1 cellular context compared by ENCODE assay signal in genomic region chr22:22125579-22126468, GRCh38.
TF ChIP-seq lines count a peak whose summit lies in the region.

No MANE protein-coding gene starts in this region.

TF ChIP-seq in H1, 55 proteins besides CTCF, POLR2A, EP300 and RAD21 (continued from another document):
- no peak for TF ChIP-seq POLR2AphosphoS5 (IDR thresholded peaks at IDR 0.05; ENCODE audit: low read depth, low read length)
- TF ChIP-seq TAF1 (IDR thresholded peaks at IDR 0.05; ENCODE audit: low read depth, low read length) = no peak
- no peak for TF ChIP-seq GTF2F1 (IDR thresholded peaks at IDR 0.05; ENCODE audit: borderline replicate concordance, low read depth, low read length)
- TF ChIP-seq RXRA (IDR thresholded peaks at IDR 0.05; ENCODE audit: insufficient read depth, low read depth, low read length) = no peak
- no peak for TF ChIP-seq CHD7 (IDR thresholded peaks at IDR 0.05; ENCODE audit: insufficient replicate concordance, low read length)
- TF ChIP-seq ATF3 (IDR thresholded peaks at IDR 0.05; ENCODE audit: insufficient read depth, low read depth, low read length) = no peak
- no peak for TF ChIP-seq KDM1A (IDR thresholded peaks at IDR 0.05; ENCODE audit: borderline replicate concordance, low read length)
- TF ChIP-seq SP2 (IDR thresholded peaks at IDR 0.05; ENCODE audit: low read length) = no peak
- TF ChIP-seq TEAD4 (IDR thresholded peaks at IDR 0.05; ENCODE audit: low read depth, low read length) = no peak
- no peak for TF ChIP-seq RFX5 (IDR thresholded peaks at IDR 0.05; ENCODE audit: borderline replicate concordance, low read depth, low read length)
- TF ChIP-seq POU5F1 (IDR thresholded peaks at IDR 0.05; ENCODE audit: low read depth, low read length) = no peak
- TF ChIP-seq TCF12 (IDR thresholded peaks at IDR 0.05; ENCODE audit: low read depth, low read length) = no peak
